Comparison of ENCODE assay signal across 1 cellular context in the genomic region with DNA sequence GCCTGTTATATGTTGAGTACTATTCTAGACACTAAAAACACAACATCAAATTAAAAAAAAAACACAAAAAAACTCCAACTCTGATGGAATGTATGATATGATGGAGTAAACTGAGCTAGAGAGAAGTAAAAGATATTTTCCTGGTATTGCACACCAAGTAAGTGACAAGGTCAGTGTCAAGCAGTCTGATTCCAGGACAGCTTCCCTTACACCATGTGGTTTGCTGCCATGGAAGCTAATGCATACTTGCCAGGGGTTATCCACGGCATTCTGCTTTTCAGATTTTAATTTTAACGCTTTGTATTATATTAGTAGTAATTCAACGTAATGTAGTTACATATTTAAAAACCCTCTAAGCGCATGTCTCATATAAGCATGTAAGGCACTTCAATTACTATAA.
TF ChIP-seq lines count a peak whose summit lies in the region.

No MANE protein-coding gene starts in this region.

TF ChIP-seq in GM12878, 131 proteins besides CTCF, POLR2A, EP300 and RAD21:
- TF ChIP-seq, protein P1, sequence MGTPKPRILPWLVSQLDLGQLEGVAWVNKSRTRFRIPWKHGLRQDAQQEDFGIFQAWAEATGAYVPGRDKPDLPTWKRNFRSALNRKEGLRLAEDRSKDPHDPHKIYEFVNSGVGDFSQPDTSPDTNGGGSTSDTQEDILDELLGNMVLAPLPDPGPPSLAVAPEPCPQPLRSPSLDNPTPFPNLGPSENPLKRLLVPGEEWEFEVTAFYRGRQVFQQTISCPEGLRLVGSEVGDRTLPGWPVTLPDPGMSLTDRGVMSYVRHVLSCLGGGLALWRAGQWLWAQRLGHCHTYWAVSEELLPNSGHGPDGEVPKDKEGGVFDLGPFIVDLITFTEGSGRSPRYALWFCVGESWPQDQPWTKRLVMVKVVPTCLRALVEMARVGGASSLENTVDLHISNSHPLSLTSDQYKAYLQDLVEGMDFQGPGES (IDR thresholded peaks at IDR 0.05), result no peak
- no peak for TF ChIP-seq NFYA (IDR thresholded peaks at IDR 0.05; ENCODE audit: borderline replicate concordance, low read depth, low read length)
- TF ChIP-seq SUPT20H (IDR thresholded peaks at IDR 0.05; ENCODE audit: borderline replicate concordance, control insufficient read depth, low read depth, low read length), result no peak
- no peak for TF ChIP-seq POLR2AphosphoS5 (IDR thresholded peaks at IDR 0.05; ENCODE audit: low read length)
- no peak for TF ChIP-seq HDAC6 (IDR thresholded peaks at IDR 0.05; ENCODE audit: unreplicated experiment)
- no peak for TF ChIP-seq CBX3 (IDR thresholded peaks at IDR 0.05; ENCODE audit: borderline replicate concordance, low read depth)
- TF ChIP-seq YY1 (IDR thresholded peaks at IDR 0.05; ENCODE audit: low read depth, low read length), result no peak
- TF ChIP-seq NFIC (IDR thresholded peaks at IDR 0.05; ENCODE audit: low read depth, low read length), result no peak
- no peak for TF ChIP-seq CHD4 (IDR thresholded peaks at IDR 0.05)
- TF ChIP-seq CEBPB (IDR thresholded peaks at IDR 0.05; ENCODE audit: borderline replicate concordance in 1 of 2, low read depth in 2 of 2, low read length in 2 of 2), result no peak
- no peak for TF ChIP-seq CREB1 (IDR thresholded peaks at IDR 0.05; ENCODE audit: low read depth)
- TF ChIP-seq POLR2AphosphoS2 (IDR thresholded peaks at IDR 0.05; ENCODE audit: low read depth, low read length), result no peak
- no peak for TF ChIP-seq ZNF274 (IDR thresholded peaks at IDR 0.05; ENCODE audit: insufficient read depth, insufficient read length)
- no peak for TF ChIP-seq NR2F1 (conservative IDR thresholded peaks at IDR 0.05)
- TF ChIP-seq BACH1 (IDR thresholded peaks at IDR 0.05; ENCODE audit: borderline replicate concordance), result no peak
- TF ChIP-seq SMARCA5 (IDR thresholded peaks at IDR 0.05), result no peak
- TF ChIP-seq PAX8 (IDR thresholded peaks at IDR 0.05), result no peak
- TF ChIP-seq GATAD2B (conservative IDR thresholded peaks at IDR 0.05; ENCODE audit: low read depth), result no peak
- TF ChIP-seq BRCA1 (IDR thresholded peaks at IDR 0.05; ENCODE audit: low read depth, low read length), result no peak
- TF ChIP-seq NR2C1 (IDR thresholded peaks at IDR 0.05), result no peak
